12 cellular contexts compared by ENCODE assay signal in the genomic region with DNA sequence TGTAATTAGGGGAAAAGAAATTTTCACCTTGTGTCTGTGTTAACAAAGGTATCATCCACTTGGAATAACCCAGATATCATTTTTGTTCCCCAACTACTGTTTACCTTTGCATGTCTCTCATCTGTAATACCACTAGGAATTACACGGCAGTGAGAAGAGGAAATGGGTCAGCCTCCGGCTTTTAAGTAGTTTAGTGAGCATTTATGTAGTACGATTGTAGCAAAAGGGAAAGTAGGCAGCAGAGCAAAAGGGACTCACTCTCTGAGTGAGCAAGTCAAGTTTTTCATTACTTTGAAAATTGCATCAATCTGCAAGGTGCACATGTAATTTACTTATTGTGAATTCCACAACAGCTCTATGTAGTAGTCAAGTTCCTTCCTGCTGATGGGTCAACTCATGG. TPM values are rescaled to one million over a fixed set of nuclear protein-coding genes. Genes with fewer than 3 reads are reported as not detected.
DNase-seq lines count a peak whose midpoint lies in the region; ATAC-seq and TF ChIP-seq lines count a peak whose summit lies in the region.
"Had no signal": no experiment of that assay in that cellular context is flagged by ENCODE, and none has a peak within 500 bp of the region (broad histone marks: within the 10 kb centered on the region; RNA-seq: fewer than 3 reads in every experiment).

No MANE protein-coding gene starts in this region.

- peak in 1 of 2 donors; percentile 48 for ATAC-seq in activated T-cell treated with anti-CD3 and anti-CD28 coated beads, Interleukin-2, amount 50 U/mL, for 72 hours (replicated peaks in 1 of 2)
- ATAC-seq in CD8-positive, alpha-beta T cell, result peak; percentile 46
- ATAC-seq in activated naive CD4-positive, alpha-beta T cell treated with anti-CD3 and anti-CD28 coated beads, Interleukin-2, amount 50 U/mL, for 72 hours, result peak; percentile 48 to 60
- no peak for ATAC-seq in HG02938 (IDR thresholded peaks at IDR 0.05; ENCODE audit: unreplicated experiment)
- ATAC-seq: PC-3 had no signal

- H3K27ac ChIP-seq in CD8-positive, alpha-beta T cell (ENCODE audit: low read depth, low read length), result no peak overlapping the region

- no peaks in the 10 kb centered on the region for H3K27me3 ChIP-seq in CD8-positive, alpha-beta T cell (ENCODE audit: insufficient read depth, low read length)

- H3K36me3 ChIP-seq in CD8-positive, alpha-beta T cell (ENCODE audit: insufficient read depth, low read length), result no peaks in the 10 kb centered on the region

- H3K4me3 Mint-ChIP-seq in activated T-cell treated with anti-CD3 and anti-CD28 coated beads, Interleukin-2, amount 50 U/mL, for 72 hours, result peak overlapping the region in 1 of 2 donors; percentile 52
- H3K4me3 Mint-ChIP-seq in CD8-positive, alpha-beta T cell, result peak overlapping the region; percentile 11
- no peak overlapping the region for H3K4me3 Mint-ChIP-seq in neural crest cell
- H3K4me3 Mint-ChIP-seq: activated B cell treated with CpG ODN at 0.5 μM for 24 hours; dendritic cell treated with granulocyte-macrophage colony-stimulating factor and Interleukin-4, amounts not matched to agents 40 ng/mL and 50 ng/mL, for 4 days had no signal

- TF ChIP-seq CTCF in CD8-positive, alpha-beta T cell (IDR thresholded peaks at IDR 0.05), result no peak
- TF ChIP-seq CTCF in neural crest cell (conservative IDR thresholded peaks at IDR 0.05), result no peak

- no peak for DNase-seq in activated T-cell treated with anti-CD3 and anti-CD28 coated beads, Interleukin-2, amount 50 U/mL, for 72 hours
- no peak for DNase-seq in activated T-cell treated with anti-CD3 and anti-CD28 coated beads, Interleukin-2, amount 50 U/mL, for 48 hours
- no peak for DNase-seq in CD8-positive, alpha-beta T cell
- DNase-seq in activated naive CD4-positive, alpha-beta T cell treated with anti-CD3 and anti-CD28 coated beads, Interleukin-2, amount 50 U/mL, for 72 hours (ENCODE audit: low spot score in 2 of 2), result no peak
- no peak for DNase-seq in neural crest cell (ENCODE audit: low read depth, low spot score)
- no peak for DNase-seq in DMS153 treated with DMSO at 0.1 percent for 48 hours (lab: John Stamatoyannopoulos, UW; ENCODE audit: unreplicated experiment)
- DNase-seq in NCI-H510A treated with DMSO at 0.1 percent for 48 hours (lab: John Stamatoyannopoulos, UW), result no peak
- DNase-seq: activated B cell treated with CpG ODN at 0.5 μM for 24 hours, HCEC 1CT, PC-3 had no signal

- no peak overlapping the region for H3K4me3 ChIP-seq in CD8-positive, alpha-beta T cell (ENCODE audit: low read depth, low read length)

- no peaks in the 10 kb centered on the region for H3K9me3 Mint-ChIP-seq in activated T-cell treated with anti-CD3 and anti-CD28 coated beads, Interleukin-2, amount 50 U/mL, for 72 hours
- H3K9me3 Mint-ChIP-seq in CD8-positive, alpha-beta T cell, result no peaks in the 10 kb centered on the region
- H3K9me3 Mint-ChIP-seq in activated naive CD4-positive, alpha-beta T cell treated with anti-CD3 and anti-CD28 coated beads, Interleukin-2, amount 50 U/mL, for 72 hours, result no peaks in the 10 kb centered on the region
- H3K9me3 Mint-ChIP-seq in neural crest cell, result no peaks in the 10 kb centered on the region
- H3K9me3 Mint-ChIP-seq: activated B cell treated with CpG ODN at 0.5 μM for 24 hours; dendritic cell treated with granulocyte-macrophage colony-stimulating factor and Interleukin-4, amounts not matched to agents 40 ng/mL and 50 ng/mL, for 4 days had no signal

- peaks cover 5 to 35% of the 10 kb centered on the region in 2 donors for H3K36me3 Mint-ChIP-seq in activated T-cell treated with anti-CD3 and anti-CD28 coated beads, Interleukin-2, amount 50 U/mL, for 72 hours (ENCODE audit: insufficient read depth in 2 of 2)
- H3K36me3 Mint-ChIP-seq in CD8-positive, alpha-beta T cell, result peaks cover 60% of the 10 kb centered on the region
- peaks cover 0 to 37% of the 10 kb centered on the region in 2 donors for H3K36me3 Mint-ChIP-seq in activated naive CD4-positive, alpha-beta T cell treated with anti-CD3 and anti-CD28 coated beads, Interleukin-2, amount 50 U/mL, for 72 hours
- no peaks in the 10 kb centered on the region for H3K36me3 Mint-ChIP-seq in neural crest cell (ENCODE audit: low read depth)

- peaks cover 88% of the 10 kb centered on the region for H3K4me1 Mint-ChIP-seq in activated T-cell treated with anti-CD3 and anti-CD28 coated beads, Interleukin-2, amount 50 U/mL, for 72 hours (ENCODE audit: low read depth)
- H3K4me1 Mint-ChIP-seq in CD8-positive, alpha-beta T cell (ENCODE audit: low read depth), result peaks cover 89% of the 10 kb centered on the region
- peaks cover 55% of the 10 kb centered on the region for H3K4me1 Mint-ChIP-seq in neural crest cell

- H3K9me3 ChIP-seq in CD8-positive, alpha-beta T cell (ENCODE audit: low read length), result no peaks in the 10 kb centered on the region

- CTCF ChIA-PET in CD8-positive, alpha-beta T cell (lab: Charles Lee), result interaction anchor here (0.7 to 1.4 kb wide), 6 partner anchors 10 to 139 kb away, joined by 3 to 4 read pairs (median 3); no protein-coding TSS in a partner anchor

- H3K4me1 ChIP-seq in CD8-positive, alpha-beta T cell (ENCODE audit: insufficient read depth, low read length), result peaks cover 57% of the 10 kb centered on the region

- peak overlapping the region; percentile 58 for H3K27ac Mint-ChIP-seq in activated T-cell treated with anti-CD3 and anti-CD28 coated beads, Interleukin-2, amount 50 U/mL, for 72 hours
- peak overlapping the region; percentile 24 for H3K27ac Mint-ChIP-seq in CD8-positive, alpha-beta T cell
- peak overlapping the region in 1 of 2 donors; percentile 63 for H3K27ac Mint-ChIP-seq in activated naive CD4-positive, alpha-beta T cell treated with anti-CD3 and anti-CD28 coated beads, Interleukin-2, amount 50 U/mL, for 72 hours
- peak overlapping the region; percentile 57 for H3K27ac Mint-ChIP-seq in neural crest cell (ENCODE audit: unreplicated experiment)
- H3K27ac Mint-ChIP-seq: activated B cell treated with CpG ODN at 0.5 μM for 24 hours; dendritic cell treated with granulocyte-macrophage colony-stimulating factor and Interleukin-4, amounts not matched to agents 40 ng/mL and 50 ng/mL, for 4 days had no signal

- no peaks in the 10 kb centered on the region for H3K27me3 Mint-ChIP-seq in activated T-cell treated with anti-CD3 and anti-CD28 coated beads, Interleukin-2, amount 50 U/mL, for 72 hours (ENCODE audit: low read depth)
- H3K27me3 Mint-ChIP-seq in CD8-positive, alpha-beta T cell (ENCODE audit: low read depth), result no peaks in the 10 kb centered on the region
- no peaks in the 10 kb centered on the region for H3K27me3 Mint-ChIP-seq in neural crest cell (ENCODE audit: low read depth)
- H3K27me3 Mint-ChIP-seq: activated B cell treated with CpG ODN at 0.5 μM for 24 hours; dendritic cell treated with granulocyte-macrophage colony-stimulating factor and Interleukin-4, amounts not matched to agents 40 ng/mL and 50 ng/mL, for 4 days had no signal

- POLR2A ChIA-PET in CD8-positive, alpha-beta T cell (lab: Charles Lee), result interaction anchor here (6.3 kb wide), 1 partner anchor 10 kb away, joined by 44 read pairs; a partner anchor contains a TSS

- intact Hi-C loops in CD8-positive, alpha-beta T cell (cut with DNase I, micrococcal nuclease), result loop anchor here in 1 of 2 experiments (1.0 kb wide), 1 partner anchor 9 kb away; no protein-coding TSS in a partner anchor

RNA-seq across cellular contexts. Expression of a gene that starts 11.2 kb away (rescaled TPM):
- total RNA-seq in activated T-cell treated with anti-CD3 and anti-CD28 coated beads, Interleukin-2, amount 50 U/mL, for 72 hours, result 10 to 100 TPM; 67.7 to 81.6 TPM
- 100 to 1,000 TPM; 294 to 297 TPM for total RNA-seq in CD8-positive, alpha-beta T cell
- 10 to 100 TPM; 46.2 to 71.7 TPM for total RNA-seq in activated naive CD4-positive, alpha-beta T cell treated with anti-CD3 and anti-CD28 coated beads, Interleukin-2, amount 50 U/mL, for 72 hours
- total RNA-seq in neural crest cell, result 60.8 and 64.7 TPM in 2 replicates

RNA-seq across cellular contexts. Expression of a gene that starts 37.3 kb away (rescaled TPM):
- 10 to 100 TPM; 21.3 to 25.3 TPM for total RNA-seq in activated T-cell treated with anti-CD3 and anti-CD28 coated beads, Interleukin-2, amount 50 U/mL, for 72 hours
- 10 to 100 TPM; 27.3 to 30.9 TPM for total RNA-seq in CD8-positive, alpha-beta T cell
- total RNA-seq in activated naive CD4-positive, alpha-beta T cell treated with anti-CD3 and anti-CD28 coated beads, Interleukin-2, amount 50 U/mL, for 72 hours, result 10 to 100 TPM; 33.8 to 36.5 TPM
- total RNA-seq in neural crest cell, result 28.7 and 32.6 TPM in 2 replicates

RNA-seq across cellular contexts. Expression of a gene that starts 42.6 kb away (rescaled TPM):
- total RNA-seq in activated T-cell treated with anti-CD3 and anti-CD28 coated beads, Interleukin-2, amount 50 U/mL, for 72 hours, result 100 to 1,000 TPM; 138 to 141 TPM
- total RNA-seq in CD8-positive, alpha-beta T cell, result 10 to 100 TPM; 69.7 to 71.6 TPM
- 100 to 1,000 TPM in 1 of 2 donors, 10 to 100 TPM in 1; 44.9 to 102 TPM for total RNA-seq in activated naive CD4-positive, alpha-beta T cell treated with anti-CD3 and anti-CD28 coated beads, Interleukin-2, amount 50 U/mL, for 72 hours
- 132 and 133 TPM in 2 replicates for total RNA-seq in neural crest cell
